27 cellular contexts compared by ENCODE assay signal in the genomic region with DNA sequence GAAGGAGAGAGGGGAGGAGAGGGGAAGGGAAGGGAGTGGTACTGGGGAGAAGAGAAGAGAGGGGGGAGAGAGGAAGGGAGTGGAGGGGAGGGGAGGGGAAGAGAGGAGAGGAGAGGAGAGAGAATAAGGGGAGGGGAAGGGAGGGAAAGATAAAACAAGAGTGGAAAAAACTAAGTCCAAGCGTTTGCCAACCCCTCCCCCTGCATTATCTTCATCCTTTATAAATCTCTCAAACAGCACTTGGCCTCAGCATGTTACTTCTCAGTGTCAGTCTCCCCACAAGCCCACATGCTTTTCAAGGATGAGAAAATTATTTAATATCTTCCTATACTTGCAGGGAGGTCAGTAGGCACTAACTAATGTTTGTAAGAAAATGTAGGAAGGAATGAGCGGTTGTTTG.
"Had no signal": no experiment of that assay in that cellular context is flagged by ENCODE, and none has a peak within 500 bp of the region (broad histone marks: within the 10 kb centered on the region; RNA-seq: fewer than 3 reads in every experiment).

No MANE protein-coding gene starts in this region.

- ATAC-seq: stimulated activated effector memory CD8-positive, alpha-beta T cell treated with anti-CD3 and anti-CD28 coated beads, Interleukin-12 subunit alpha, Interleukin-12 subunit beta, amount 100 ng/mL, for 72 hours; stimulated activated memory B cell treated with anti-CD40 and anti-IgM and Interleukin-4, amounts not matched to agents 10 μg/mL and 1 μg/mL and 100 μg/mL, for 72 hours; stimulated activated naive B cell treated with anti-CD40 and anti-IgM and Interleukin-4, amounts not matched to agents 10 μg/mL and 1 μg/mL and 100 μg/mL, for 72 hours; stimulated activated naive CD8-positive, alpha-beta T cell treated with anti-CD3 and anti-CD28 coated beads, Interleukin-15, amount 100 ng/mL, for 72 hours; stimulated activated naive CD8-positive, alpha-beta T cell treated with anti-CD3 and anti-CD28 coated beads, Interleukin-15, Interleukin-2, amounts not matched to agents 100 U/mL and 50 U/mL, for 24 hours; upper lobe of right lung had no signal

- H3K27ac ChIP-seq: stomach, suprapubic skin, testis, thoracic aorta, thyroid gland, tibial artery, tibial nerve, transverse colon, upper lobe of left lung, upper lobe of right lung, uterus, vagina had no signal

- H3K4me1 ChIP-seq: stomach, suprapubic skin, testis, thyroid gland, transverse colon, upper lobe of left lung, upper lobe of right lung, uterus, vagina had no signal

- H3K36me3 ChIP-seq: stomach, suprapubic skin, thoracic aorta, thyroid gland, tibial artery, tibial nerve, transverse colon, upper lobe of left lung, upper lobe of right lung, uterus, vagina had no signal

- H3K27me3 ChIP-seq: stomach, suprapubic skin, testis, thyroid gland, tibial artery, tibial nerve, transverse colon, upper lobe of left lung, upper lobe of right lung, uterus, vagina had no signal

- H3K4me3 ChIP-seq: stomach, suprapubic skin, testis, thoracic aorta, thyroid gland, tibial artery, tibial nerve, transverse colon, upper lobe of left lung, upper lobe of right lung, uterus, vagina had no signal

- FAIRE-seq: urothelium cell line had no signal

- H3K9me3 ChIP-seq: stomach, suprapubic skin, testis, thoracic aorta, thyroid gland, tibial artery, tibial nerve, transverse colon, upper lobe of left lung, upper lobe of right lung, uterus, vagina had no signal

- DNase-seq: stimulated activated CD4-positive, alpha-beta T cell treated with anti-CD3 and anti-CD28 coated beads, Interleukin-2, amount 100 ng/mL, for 48 hours; stimulated activated CD4-positive, alpha-beta T cell treated with anti-CD3 and anti-CD28 coated beads, Interleukin-4, amount 100 ng/mL, for 1 hour; stimulated activated CD4-positive, alpha-beta T cell treated with anti-CD3 and anti-CD28 coated beads, Interleukin-4, amount 100 ng/mL, for 24 hours; stimulated activated CD4-positive, alpha-beta T cell treated with anti-CD3 and anti-CD28 coated beads, Interleukin-4, amount 100 ng/mL, for 4 hours; stimulated activated CD8-positive, alpha-beta memory T cell treated with anti-CD3 and anti-CD28 coated beads, Interleukin-4, amount 100 ng/mL, for 48 hours; stimulated activated naive B cell treated with anti-CD40 and anti-IgM and Interleukin-4, amounts not matched to agents 10 μg/mL and 1 μg/mL and 100 μg/mL, for 72 hours; stimulated activated naive CD4-positive, alpha-beta T cell; stimulated activated naive CD4-positive, alpha-beta T cell treated with Interleukin-2 at 50 U/mL for 16 hours; stimulated activated naive CD8-positive, alpha-beta T cell treated with anti-CD3 and anti-CD28 coated beads, Interleukin-15, amount 100 ng/mL, for 72 hours; stimulated activated naive CD8-positive, alpha-beta T cell treated with anti-CD3 and anti-CD28 coated beads, Interleukin-15, Interleukin-2, amounts not matched to agents 100 U/mL and 50 U/mL, for 24 hours; stomach; substantia nigra; testis; thyroid gland; tibial artery; transverse colon; trophoblast cell; upper lobe of left lung; upper lobe of right lung; uterus had no signal
